8 cellular contexts compared by ENCODE assay signal in genomic region chr9:107734231-107735014, GRCh38.
DNase-seq lines count a peak whose midpoint lies in the region; ATAC-seq and TF ChIP-seq lines count a peak whose summit lies in the region.

No MANE protein-coding gene starts in this region.

- H3K4me3 ChIP-seq in muscle layer of colon (ENCODE audit: low read depth in 1 of 2, low read length in 2 of 2): no peak overlapping the region
- H3K4me3 ChIP-seq in aorta (ENCODE audit: low read length in 2 of 2): no peak overlapping the region
- H3K4me3 ChIP-seq in PC-3 (ENCODE audit: low read length): no peak overlapping the region

- H4K20me1 ChIP-seq in PC-3 (ENCODE audit: low read length): no peaks in the 10 kb centered on the region

- TF ChIP-seq CTCF in PC-3 (conservative IDR thresholded peaks at IDR 0.05; ENCODE audit: low read depth, low read length): no peak

- DNase-seq in Right ventricle myocardium superior: peak; percentile 72
- no peak for DNase-seq in cardiac septum (ENCODE audit: low spot score)
- DNase-seq in epithelial cell of prostate (ENCODE audit: low read depth, low spot score): no peak
- DNase-seq in aorta: peak; percentile 59 to 82
- DNase-seq in DMS79 treated with DMSO at 0.1 percent for 48 hours (lab: John Stamatoyannopoulos, UW): no peak
- DNase-seq in ureter (ENCODE audit: low spot score): no peak
- no peak for DNase-seq in PC-3

- H3K27ac ChIP-seq in epithelial cell of prostate: peak overlapping the region; percentile 19
- H3K27ac ChIP-seq in muscle layer of colon (ENCODE audit: low read depth, low read length): peak overlapping the region; percentile 40
- H3K27ac ChIP-seq in aorta (ENCODE audit: low read depth in 1 of 2, low read length in 2 of 2): peak overlapping the region; percentile 32 to 77
- no peak overlapping the region for H3K27ac ChIP-seq in PC-3 (ENCODE audit: low read length)

- no peak overlapping the region for H3K4me2 ChIP-seq in PC-3 (ENCODE audit: low read length)

- H3K9me2 ChIP-seq in PC-3 (replicated peaks; ENCODE audit: low read length): no peaks in the 10 kb centered on the region

- WGBS in aorta, 2 donors: 62 to 63% methylated on average over 10 of the region's 10 CpGs

- H2AFZ ChIP-seq in PC-3 (ENCODE audit: low read length): no peak overlapping the region

- POLR2A ChIA-PET in PC-3 (lab: Charles Lee; ENCODE audit: unreplicated experiment): no interaction called here

- peaks cover 2% of the 10 kb centered on the region for H3F3A ChIP-seq in PC-3 (ENCODE audit: low read length, unreplicated experiment)

- H3K9ac ChIP-seq in muscle layer of colon (ENCODE audit: low read length) (no peak overlapping the region), PC-3 (ENCODE audit: low read length) (no peak overlapping the region)

- H3K9me3 ChIP-seq in muscle layer of colon (ENCODE audit: low read length) (no peaks in the 10 kb centered on the region), aorta (ENCODE audit: control insufficient read depth, low read length) (no peaks in the 10 kb centered on the region), PC-3 (ENCODE audit: low read length) (no peaks in the 10 kb centered on the region)

- CTCF ChIA-PET in PC-3 (lab: Charles Lee): no interaction called here

- H3K79me2 ChIP-seq in PC-3 (ENCODE audit: low read length): no peaks in the 10 kb centered on the region

- BruUV-seq in PC-3 (replicated peaks; lab: Mats Ljungman, UMichigan): no TSS peak

- H3K27me3 ChIP-seq in muscle layer of colon (ENCODE audit: control insufficient read depth in 1 of 2, insufficient read depth in 2 of 2, low read length in 2 of 2) (no peaks in the 10 kb centered on the region), aorta (ENCODE audit: control insufficient read depth in 1 of 2, insufficient read depth in 2 of 2, low read length in 1 of 2) (no peaks in the 10 kb centered on the region), PC-3 (ENCODE audit: low read length) (no peaks in the 10 kb centered on the region)

- H3K36me3 ChIP-seq in muscle layer of colon (ENCODE audit: insufficient read depth, low read length): no peaks in the 10 kb centered on the region
- H3K36me3 ChIP-seq in aorta (ENCODE audit: control insufficient read depth in 1 of 2, insufficient read depth in 2 of 2, low read length in 1 of 2): no peaks in the 10 kb centered on the region
- H3K36me3 ChIP-seq in PC-3 (ENCODE audit: low read depth, low read length): no peaks in the 10 kb centered on the region

- intact Hi-C loops in Right ventricle myocardium superior (cut with DNase I) (no loop called here), cardiac septum (cut with DNase I) (loop anchor here (2.0 kb wide), 1 partner anchor 14 kb away; no protein-coding TSS in a partner anchor), aorta (cut with DNase I) (loop anchor here in 1 of 2 donors (5.0 to 10.0 kb wide), 4 partner anchors 82 to 740 kb away; partner anchors contain the start of gene KLF4), PC-3 (cut with micrococcal nuclease) (loop anchor here (5.0 kb wide), 3 partner anchors 97 to 323 kb away; partner anchors contain the start of gene KLF4)

- ATAC-seq in Right ventricle myocardium superior (ENCODE audit: poor library complexity) (peak; percentile 24), aorta (ENCODE audit: low FRiP score) (peak; percentile 34), PC-3 (no peak)

- H3K4me1 ChIP-seq in muscle layer of colon (ENCODE audit: insufficient read depth, low read length) (peaks cover 23% of the 10 kb centered on the region), aorta (ENCODE audit: control insufficient read depth in 1 of 2, insufficient read depth in 2 of 2, low read length in 2 of 2) (no peaks in the 10 kb centered on the region), PC-3 (ENCODE audit: insufficient read depth, low read length) (peaks cover 45% of the 10 kb centered on the region)

Comparison
In these comparisons a context has a peak if more than half of its experiments do, and no peak if none do; other contexts are left out.
1. DNase-seq: peak in Right ventricle myocardium superior (single experiment) and aorta (2 of 2); none in cardiac septum (single experiment), epithelial cell of prostate (single experiment), DMS79 treated with DMSO at 0.1 percent for 48 hours (single experiment), ureter (single experiment) and PC-3 (single experiment).